8 cellular contexts compared by ENCODE assay signal in genomic region chr9:134025606-134026541, GRCh38. TPM values are rescaled to one million over a fixed set of nuclear protein-coding genes. Genes with fewer than 3 reads are reported as not detected.
DNase-seq lines count a peak whose midpoint lies in the region; ATAC-seq, FAIRE-seq and TF ChIP-seq lines count a peak whose summit lies in the region.

No MANE protein-coding gene starts in this region.

- H3K36me3 Mint-ChIP-seq in WTC11 (peaks cover 6% of the 10 kb centered on the region), chondrocyte (ENCODE audit: low read depth) (peaks cover 2% of the 10 kb centered on the region)

- H3K27ac Mint-ChIP-seq in WTC11 = no peak overlapping the region
- H3K27ac Mint-ChIP-seq in chondrocyte (ENCODE audit: unreplicated experiment) = no peak overlapping the region

- no TSS peak for BruUV-seq in HepG2 (replicated peaks; lab: Mats Ljungman, UMichigan)

- TF ChIP-seq RAD21 in HepG2 (CRISPR knock-in tag; IDR thresholded peaks at IDR 0.05) = 0 out of 2 replicates have a peak, but pooled peaks have one; percentile 19

- no peaks in the 10 kb centered on the region for H4K20me1 ChIP-seq in HepG2 (ENCODE audit: insufficient read depth, low read length)

- peaks cover 29% of the 10 kb centered on the region for H3K4me1 ChIP-seq in HepG2 (ENCODE audit: insufficient read depth, low read length)

- no peaks in the 10 kb centered on the region for H3K27me3 ChIP-seq in HepG2 (ENCODE audit: control insufficient read depth in 1 of 2, insufficient read depth in 2 of 2, low read length in 2 of 2)

- H3K9me3 ChIP-seq in HepG2 (ENCODE audit: low read length) = no peaks in the 10 kb centered on the region

- no peak overlapping the region for H2AFZ ChIP-seq in HepG2 (ENCODE audit: low read length)

- TF ChIP-seq CTCF in WTC11 (IDR thresholded peaks at IDR 0.05) (no peak), chondrocyte (IDR thresholded peaks at IDR 0.05) (peak; percentile 61), HepG2 (CRISPR knock-in tag; IDR thresholded peaks at IDR 0.05) (peak; percentile 35)

- H3K36me3 ChIP-seq in HepG2 (replicated peaks in 1 of 2; ENCODE audit: control insufficient read depth in 1 of 2, insufficient read depth in 2 of 2, low read length in 2 of 2) = peaks cover 0 to 4% of the 10 kb centered on the region in 2 experiments; a peak in 2 of 5 replicates

- H3K9me3 Mint-ChIP-seq in WTC11 (no peaks in the 10 kb centered on the region), chondrocyte (ENCODE audit: low read depth) (no peaks in the 10 kb centered on the region)

- DNase-seq in GM04504 (ENCODE audit: low read depth) = peak; percentile 10
- DNase-seq in Kasumi-1 (lab: John Stamatoyannopoulos, UW) = peak; percentile 33 to 48
- DNase-seq in WTC11 (ENCODE audit: low spot score) = peak; percentile 68
- DNase-seq in chondrocyte (ENCODE audit: low spot score) = peak; percentile 92
- peak; percentile 36 for DNase-seq in HepG2 (ENCODE audit: low spot score)
- DNase-seq in stimulated activated CD4-positive, alpha-beta T cell treated with anti-CD3 and anti-CD28 coated beads, Interleukin-4, amount 100 ng/mL, for 48 hours (ENCODE audit: low read depth in 2 of 2) = peak; percentile 28 to 34
- no peak for DNase-seq in NCI-H2107 treated with DMSO at 0.1 percent for 48 hours (lab: John Stamatoyannopoulos, UW; ENCODE audit: unreplicated experiment)

- 48% methylated on average over 5 of the region's 66 CpGs for WGBS in HepG2 (ENCODE audit: low lambda C conversion rate)

- FAIRE-seq in HepG2 (lab: Jason Lieb, UNC) = no peak

- POLR2A ChIA-PET in WTC11 (lab: Charles Lee) = interaction anchor here (1.1 to 1.2 kb wide), 2 partner anchors 25 to 40 kb away, joined by 3 to 4 read pairs; no protein-coding TSS in a partner anchor
- POLR2A ChIA-PET in HepG2 (lab: Yijun Ruan, JAX) = interaction anchor here (0.7 to 1.3 kb wide), 5 partner anchors 32 to 651 kb away, joined by 3 to 5 read pairs (median 4); no protein-coding TSS in a partner anchor

- peak overlapping the region; percentile 75 to 85 (median 77) for H3K4me3 ChIP-seq in HepG2 (replicated peaks in 1 of 3; ENCODE audit: insufficient read depth in 1 of 3, low read depth in 2 of 3, low read length in 3 of 3)

- H3K4me1 Mint-ChIP-seq in WTC11 (peaks cover 10% of the 10 kb centered on the region; the same call in 1 of the 2 replicates), chondrocyte (ENCODE audit: low read depth) (peaks cover 16% of the 10 kb centered on the region)

- no peak for TF ChIP-seq EP300 in HepG2 (IDR thresholded peaks at IDR 0.05; ENCODE audit: low read depth in 2 of 2, low read length in 2 of 2)
- TF ChIP-seq EP300 in HepG2 (CRISPR knock-in tag; IDR thresholded peaks at IDR 0.05; ENCODE audit: borderline replicate concordance) = no peak

- no peaks in the 10 kb centered on the region for H3K79me2 ChIP-seq in HepG2 (ENCODE audit: insufficient read depth, low read length)

- no peak overlapping the region for H3K27ac ChIP-seq in HepG2 (ENCODE audit: extremely low read length, insufficient read depth, low read length)

- H3K4me2 ChIP-seq in HepG2 (ENCODE audit: low read depth, low read length) = peak overlapping the region; percentile 89

- ATAC-seq in GM21825 (IDR thresholded peaks at IDR 0.05; ENCODE audit: unreplicated experiment) (peak; percentile 35), WTC11 (peak; percentile 1), HepG2 (peak; percentile 69)

- peak overlapping the region; percentile 68 for H3K4me3 Mint-ChIP-seq in WTC11
- H3K4me3 Mint-ChIP-seq in chondrocyte (ENCODE audit: unreplicated experiment) = peak overlapping the region; percentile 76

- in situ Hi-C loops in HepG2 (cut with HindIII; ENCODE audit: extremely low pct_ligation_motif_present, low pct_unique_long_range_greater_than_20kb) = no loop called here

- CTCF ChIA-PET in WTC11 (lab: Charles Lee) = interaction anchor here (0.6 to 2.8 kb wide), 16 partner anchors 28 to 787 kb away, joined by 3 to 24 read pairs (median 4); partner anchors contain the start of gene SARDH
- CTCF ChIA-PET in HepG2 (lab: Yijun Ruan, JAX; ENCODE audit: low intra/inter-chr PET ratio, low total read pairs) = no interaction called here

- no peak for TF ChIP-seq POLR2A in HepG2 (IDR thresholded peaks at IDR 0.05; ENCODE audit: insufficient read depth in 1 of 2, low read depth in 2 of 2, low read length in 2 of 2)

- H3K9ac ChIP-seq in HepG2 (ENCODE audit: insufficient read depth, low read depth, low read length) = peak overlapping the region; percentile 55

- intact Hi-C loops in HepG2 (cut with micrococcal nuclease; ENCODE audit: unreplicated experiment) = loop anchor here (5.0 kb wide), 1 partner anchor 41 kb away; the partner anchor contains the start of gene BRD3

- H3K27me3 Mint-ChIP-seq in WTC11 (ENCODE audit: low read depth) (no peaks in the 10 kb centered on the region), chondrocyte (ENCODE audit: low read depth) (no peaks in the 10 kb centered on the region)

RNA-seq across cellular contexts. Expression of gene BRD3OS, which starts 0.6 kb away (rescaled TPM):
- total RNA-seq in WTC11 (2021) = 16.2 to 16.9 TPM (median 16.6 TPM) in 3 replicates
- 13.7 to 27.6 TPM (median 15.7 TPM) in 3 replicates for total RNA-seq in chondrocyte
- total RNA-seq in HepG2 (2016; rRNA removed; fragmentation: Illumina TruSeq; extraction: Trizol) = 4.9 and 5.0 TPM in 2 replicates
- total RNA-seq in HepG2 (2016; cell fraction: cytosol; rRNA removed; fragmentation: Illumina TruSeq; extraction: Trizol; ENCODE audit: low read depth) = 2.6 and 4.1 TPM in 2 replicates
- total RNA-seq in HepG2 (2016; cell fraction: insoluble cytoplasmic fraction; rRNA removed; fragmentation: Illumina TruSeq; extraction: Trizol) = 4.9 and 5.5 TPM in 2 replicates
- total RNA-seq in HepG2 (2016; cell fraction: membrane; rRNA removed; fragmentation: Illumina TruSeq; extraction: Trizol) = 10.3 and 11.9 TPM in 2 replicates
- 3.1 and 4.3 TPM in 2 replicates for total RNA-seq in HepG2 (2016; cell fraction: nucleus; rRNA removed; fragmentation: Illumina TruSeq; extraction: Trizol)
- polyA plus RNA-seq in HepG2 (2011; rRNA removed) = 3.9 and 5.7 TPM in 2 replicates
- polyA plus RNA-seq in HepG2 (2011; cell fraction: cytosol; rRNA removed) = 3.3 and 4.0 TPM in 2 replicates
- 3.3 and 3.7 TPM in 2 replicates for polyA plus RNA-seq in HepG2 (2011; cell fraction: nucleus; rRNA removed)
- polyA plus RNA-seq in HepG2 (2012) = 2.3 and 2.6 TPM in 2 replicates
- 4.5 and 6.0 TPM in 2 replicates for polyA plus RNA-seq in HepG2 (2016; cell fraction: cytosol; fragmentation: Illumina TruSeq; extraction: Trizol; ENCODE audit: low read depth)
- 5.4 and 5.8 TPM in 2 replicates for polyA plus RNA-seq in HepG2 (2016; cell fraction: insoluble cytoplasmic fraction; fragmentation: Illumina TruSeq; extraction: Trizol; ENCODE audit: low read depth)
- 8.8 and 10.1 TPM in 2 replicates for polyA plus RNA-seq in HepG2 (2016; cell fraction: membrane; fragmentation: Illumina TruSeq; extraction: Trizol; ENCODE audit: low read depth)
- polyA plus RNA-seq in HepG2 (2016; cell fraction: nucleus; fragmentation: Illumina TruSeq; extraction: Trizol; ENCODE audit: insufficient read depth, low read depth) = 4.3 and 5.4 TPM in 2 replicates
- polyA minus RNA-seq in HepG2 (2011; rRNA and poly(A)+ RNA removed; ENCODE audit: low replicate concordance) = 5.6 and 12.7 TPM in 2 replicates
- 2.5 and 3.1 TPM in 2 replicates for polyA minus RNA-seq in HepG2 (2011; cell fraction: cytosol; rRNA and poly(A)+ RNA removed)
- 1.5 and 2.1 TPM in 2 replicates for polyA minus RNA-seq in HepG2 (2011; cell fraction: nucleus; rRNA and poly(A)+ RNA removed)

RNA-seq across cellular contexts. Expression of gene VAV2, which starts 33.8 kb away (rescaled TPM):
- total RNA-seq in WTC11 (2021) (31.1 to 39.7 TPM (median 34.9 TPM) in 3 replicates), chondrocyte (17.7 to 34.2 TPM (median 19.3 TPM) in 3 replicates), HepG2 (2016; rRNA removed; fragmentation: Illumina TruSeq; extraction: Trizol) (21.2 and 22.5 TPM in 2 replicates)
- 11.6 and 15.3 TPM in 2 replicates for total RNA-seq in HepG2 (2016; cell fraction: cytosol; rRNA removed; fragmentation: Illumina TruSeq; extraction: Trizol; ENCODE audit: low read depth)
- 17.5 and 22.6 TPM in 2 replicates for total RNA-seq in HepG2 (2016; cell fraction: insoluble cytoplasmic fraction; rRNA removed; fragmentation: Illumina TruSeq; extraction: Trizol)
- total RNA-seq in HepG2 (2016; cell fraction: membrane; rRNA removed; fragmentation: Illumina TruSeq; extraction: Trizol) = 15.0 and 15.8 TPM in 2 replicates
- total RNA-seq in HepG2 (2016; cell fraction: nucleus; rRNA removed; fragmentation: Illumina TruSeq; extraction: Trizol) = 24.8 and 26.3 TPM in 2 replicates
- polyA plus RNA-seq in HepG2 (2011; rRNA removed) = 22.9 and 32.7 TPM in 2 replicates
- 23.2 and 24.2 TPM in 2 replicates for polyA plus RNA-seq in HepG2 (2011; cell fraction: cytosol; rRNA removed)
- 70.9 and 79.3 TPM in 2 replicates for polyA plus RNA-seq in HepG2 (2011; cell fraction: nucleus; rRNA removed)
- 34.9 and 35.5 TPM in 2 replicates for polyA plus RNA-seq in HepG2 (2012)
- polyA plus RNA-seq in HepG2 (2016; cell fraction: cytosol; fragmentation: Illumina TruSeq; extraction: Trizol; ENCODE audit: low read depth) = 2.1 and 2.5 TPM in 2 replicates
- polyA plus RNA-seq in HepG2 (2016; cell fraction: insoluble cytoplasmic fraction; fragmentation: Illumina TruSeq; extraction: Trizol; ENCODE audit: low read depth) = 21.5 and 26.8 TPM in 2 replicates
- polyA plus RNA-seq in HepG2 (2016; cell fraction: membrane; fragmentation: Illumina TruSeq; extraction: Trizol; ENCODE audit: low read depth) = 8.7 and 9.2 TPM in 2 replicates
- 61.9 and 62.3 TPM in 2 replicates for polyA plus RNA-seq in HepG2 (2016; cell fraction: nucleus; fragmentation: Illumina TruSeq; extraction: Trizol; ENCODE audit: insufficient read depth, low read depth)
- 37.6 and 51.8 TPM in 2 replicates for polyA minus RNA-seq in HepG2 (2011; rRNA and poly(A)+ RNA removed; ENCODE audit: low replicate concordance)
- polyA minus RNA-seq in HepG2 (2011; cell fraction: cytosol; rRNA and poly(A)+ RNA removed) = 33.6 and 35.2 TPM in 2 replicates
- 32.7 and 34.4 TPM in 2 replicates for polyA minus RNA-seq in HepG2 (2011; cell fraction: nucleus; rRNA and poly(A)+ RNA removed)

RNA-seq across cellular contexts. Expression of gene BRD3, which starts 42.0 kb away (rescaled TPM):
- 100 to 108 TPM (median 105 TPM) in 3 replicates for total RNA-seq in WTC11 (2021)
- total RNA-seq in chondrocyte = 48.7 to 59.0 TPM (median 49.0 TPM) in 3 replicates
- total RNA-seq in HepG2 (2016; rRNA removed; fragmentation: Illumina TruSeq; extraction: Trizol) = 5.9 and 11.2 TPM in 2 replicates
- 1.2 TPM in 2 replicates for total RNA-seq in HepG2 (2016; cell fraction: cytosol; rRNA removed; fragmentation: Illumina TruSeq; extraction: Trizol; ENCODE audit: low read depth)
- 7.7 and 8.4 TPM in 2 replicates for total RNA-seq in HepG2 (2016; cell fraction: insoluble cytoplasmic fraction; rRNA removed; fragmentation: Illumina TruSeq; extraction: Trizol)
- total RNA-seq in HepG2 (2016; cell fraction: membrane; rRNA removed; fragmentation: Illumina TruSeq; extraction: Trizol) = 4.3 and 4.8 TPM in 2 replicates
- 8.6 and 9.0 TPM in 2 replicates for total RNA-seq in HepG2 (2016; cell fraction: nucleus; rRNA removed; fragmentation: Illumina TruSeq; extraction: Trizol)
- polyA plus RNA-seq in HepG2 (2011; rRNA removed) = 12.8 and 12.9 TPM in 2 replicates
- 7.3 and 8.3 TPM in 2 replicates for polyA plus RNA-seq in HepG2 (2011; cell fraction: cytosol; rRNA removed)
- 33.7 and 42.3 TPM in 2 replicates for polyA plus RNA-seq in HepG2 (2011; cell fraction: nucleus; rRNA removed)
- 22.7 and 27.4 TPM in 2 replicates for polyA plus RNA-seq in HepG2 (2012)
- 1.8 and 2.3 TPM in 2 replicates for polyA plus RNA-seq in HepG2 (2016; cell fraction: cytosol; fragmentation: Illumina TruSeq; extraction: Trizol; ENCODE audit: low read depth)
- polyA plus RNA-seq in HepG2 (2016; cell fraction: insoluble cytoplasmic fraction; fragmentation: Illumina TruSeq; extraction: Trizol; ENCODE audit: low read depth) = 12.6 and 17.1 TPM in 2 replicates
- 4.3 and 4.6 TPM in 2 replicates for polyA plus RNA-seq in HepG2 (2016; cell fraction: membrane; fragmentation: Illumina TruSeq; extraction: Trizol; ENCODE audit: low read depth)
- polyA plus RNA-seq in HepG2 (2016; cell fraction: nucleus; fragmentation: Illumina TruSeq; extraction: Trizol; ENCODE audit: insufficient read depth, low read depth) = 21.2 and 21.4 TPM in 2 replicates
- polyA minus RNA-seq in HepG2 (2011; rRNA and poly(A)+ RNA removed; ENCODE audit: low replicate concordance) = 15.0 and 25.5 TPM in 2 replicates
- 23.5 and 27.0 TPM in 2 replicates for polyA minus RNA-seq in HepG2 (2011; cell fraction: cytosol; rRNA and poly(A)+ RNA removed)
- 13.3 and 16.8 TPM in 2 replicates for polyA minus RNA-seq in HepG2 (2011; cell fraction: nucleus; rRNA and poly(A)+ RNA removed)

Comparison
In these comparisons a context has a peak if more than half of its experiments do, and no peak if none do; other contexts are left out.
1. ATAC-seq: peak in every context shown above with its lines; median percentile 69 in HepG2; 35 in GM21825; 1 in WTC11.